Comparison of ENCODE assay signal across 8 cellular contexts in the genomic region with DNA sequence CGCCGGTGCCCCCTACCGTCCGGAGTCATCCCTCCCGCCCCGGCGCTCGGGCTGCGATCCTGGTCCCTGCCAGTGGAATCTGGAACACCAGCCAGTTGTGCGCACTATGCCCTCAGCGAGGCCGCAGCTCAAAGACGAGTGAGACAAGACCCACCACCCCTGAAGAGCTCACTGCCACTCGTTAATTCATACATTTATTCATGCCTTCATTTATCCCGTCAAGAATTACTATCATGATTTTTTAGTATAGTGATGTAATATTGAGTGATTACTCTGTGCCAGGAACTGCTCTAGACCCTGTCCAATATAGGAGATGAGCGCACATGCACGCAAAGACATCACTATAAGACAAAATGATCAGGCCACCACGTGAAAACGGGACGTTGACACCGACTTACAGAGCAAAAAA. TPM values are rescaled to one million over a fixed set of nuclear protein-coding genes. Genes with fewer than 3 reads are reported as not detected.
DNase-seq lines count a peak whose midpoint lies in the region; TF ChIP-seq lines count a peak whose summit lies in the region.

No MANE protein-coding gene starts in this region.

- no peaks in the 10 kb centered on the region for H4K20me1 ChIP-seq in GM23248 (ENCODE audit: insufficient read depth)

- no peak overlapping the region for H3K27ac Mint-ChIP-seq in endodermal cell

- peak overlapping the region; percentile 91 for H3K4me3 ChIP-seq in GM23248
- peak overlapping the region; percentile 98 for H3K4me3 ChIP-seq in SJCRH30
- peak overlapping the region; percentile 95 for H3K4me3 ChIP-seq in endodermal cell (ENCODE audit: low read length)
- H3K4me3 ChIP-seq in mucosa of rectum (ENCODE audit: low read length in 2 of 2) = peak overlapping the region; percentile 74 to 91
- H3K4me3 ChIP-seq in urinary bladder (ENCODE audit: low read depth, low read length) = peak overlapping the region; percentile 75

- H3K27ac ChIP-seq in GM23248 (peak overlapping the region; percentile 92), SJCRH30 (peak overlapping the region; percentile 93), endodermal cell (ENCODE audit: low read depth, low read length) (no peak overlapping the region), mucosa of rectum (ENCODE audit: low read depth in 2 of 2, low read length in 2 of 2) (peak overlapping the region; percentile 96 to 98), urinary bladder (ENCODE audit: low read depth) (peak overlapping the region; percentile 98)

- in situ Hi-C loops in GM23248 (cut with MboI) = no loop called here

- H3K36me3 Mint-ChIP-seq in endodermal cell (ENCODE audit: low read depth) = peaks cover 3% of the 10 kb centered on the region

- H3K9me3 ChIP-seq in GM23248 (ENCODE audit: low read depth) (no peaks in the 10 kb centered on the region), SJCRH30 (replicated peaks) (no peaks in the 10 kb centered on the region), endodermal cell (ENCODE audit: control insufficient read depth, low read length) (no peaks in the 10 kb centered on the region), mucosa of rectum (ENCODE audit: control insufficient read depth in 2 of 2, low read length in 2 of 2) (no peaks in the 10 kb centered on the region)

- H2AFZ ChIP-seq in GM23248 = peak overlapping the region; percentile 97

- peaks cover 16% of the 10 kb centered on the region; the same call in 1 of the 2 replicates for H3F3A ChIP-seq in GM23248 (ENCODE audit: insufficient read depth)

- WGBS in GM23248 (ENCODE audit: low coverage in 1 of 2, low lambda C conversion rate in 2 of 2, missing lambda C conversion rate in 2 of 2), 2 experiments = 3 to 7% methylated on average over 18 to 20 of the region's 21 CpGs
- 24 to 50% methylated on average over 4 to 19 of the region's 21 CpGs for WGBS in endodermal cell (ENCODE audit: insufficient coverage in 1 of 2, insufficient read length in 1 of 2), 2 experiments
- 8% methylated on average over 21 of the region's 21 CpGs for WGBS in urinary bladder

- H3K9ac ChIP-seq in GM23248 (peak overlapping the region; percentile 95), endodermal cell (ENCODE audit: extremely low read depth, low read length, poor library complexity, severe bottlenecking) (peak overlapping the region; percentile 96), mucosa of rectum (ENCODE audit: low read depth in 1 of 2, low read length in 2 of 2) (peak overlapping the region in 1 of 2 donors; percentile 94)

- peaks cover 23% of the 10 kb centered on the region for H3K4me1 ChIP-seq in GM23248 (ENCODE audit: insufficient read depth)
- no peaks in the 10 kb centered on the region for H3K4me1 ChIP-seq in SJCRH30
- no peaks in the 10 kb centered on the region for H3K4me1 ChIP-seq in endodermal cell (ENCODE audit: control insufficient read depth, insufficient read depth, low read length)
- peaks cover 15 to 16% of the 10 kb centered on the region in 2 donors for H3K4me1 ChIP-seq in mucosa of rectum (ENCODE audit: control insufficient read depth in 2 of 2, insufficient read depth in 2 of 2, low read length in 2 of 2)
- H3K4me1 ChIP-seq in urinary bladder (ENCODE audit: insufficient read depth) = no peaks in the 10 kb centered on the region

- TF ChIP-seq CTCF in endodermal cell (conservative IDR thresholded peaks at IDR 0.05) = peak; percentile 91

- H3K9me2 ChIP-seq in GM23248 (ENCODE audit: insufficient read depth) = no peaks in the 10 kb centered on the region

- peak overlapping the region; percentile 86 for H3K4me2 ChIP-seq in GM23248 (ENCODE audit: unreplicated experiment)

- peaks cover 14% of the 10 kb centered on the region for H3K4me1 Mint-ChIP-seq in endodermal cell

- H3K36me3 ChIP-seq in GM23248 (ENCODE audit: low read depth) (no peaks in the 10 kb centered on the region), SJCRH30 (no peaks in the 10 kb centered on the region), endodermal cell (ENCODE audit: control insufficient read depth, insufficient read depth, low read length) (peaks cover 11% of the 10 kb centered on the region), mucosa of rectum (ENCODE audit: control insufficient read depth in 2 of 2, insufficient read depth in 2 of 2, low read length in 2 of 2) (no peaks in the 10 kb centered on the region), urinary bladder (ENCODE audit: insufficient read depth) (no peaks in the 10 kb centered on the region)

- peaks cover 35% of the 10 kb centered on the region for H3K79me2 ChIP-seq in GM23248 (ENCODE audit: insufficient read depth)

- H3K4me3 Mint-ChIP-seq in endodermal cell = peak overlapping the region; percentile 98

- H3K27me3 ChIP-seq in GM23248 (replicated peaks; ENCODE audit: insufficient read depth) = no peaks in the 10 kb centered on the region
- H3K27me3 ChIP-seq in SJCRH30 = no peaks in the 10 kb centered on the region
- H3K27me3 ChIP-seq in endodermal cell (ENCODE audit: control insufficient read depth, insufficient read depth, low read length, poor library complexity, severe bottlenecking) = peaks cover 37% of the 10 kb centered on the region
- no peaks in the 10 kb centered on the region for H3K27me3 ChIP-seq in mucosa of rectum (ENCODE audit: control insufficient read depth in 2 of 2, insufficient read depth in 2 of 2, low read length in 2 of 2)

- peaks cover 38% of the 10 kb centered on the region for H3K27me3 Mint-ChIP-seq in endodermal cell (ENCODE audit: insufficient read depth)

- DNase-seq in NCI-H1694 (lab: John Stamatoyannopoulos, UW) (peak; percentile 42), NCI-H1694 treated with DMSO at 0.1 percent for 48 hours (lab: John Stamatoyannopoulos, UW) (no peak), GM23248 (peak; percentile 96), SJCRH30 (no peak), endodermal cell (no peak), HT-29 (ENCODE audit: low spot score) (no peak)

- peaks cover 2% of the 10 kb centered on the region for H3K9me3 Mint-ChIP-seq in endodermal cell

RNA-seq across cellular contexts. Expression of a gene that starts 0.3 kb away (rescaled TPM):
- 37.5 and 64.9 TPM in 2 replicates for total RNA-seq in GM23248 (2014; rRNA removed; shearing (Covaris generic))
- polyA plus RNA-seq in GM23248 (2016; fragmentation: Nextera tagmentation; extraction: Ambion mirVana) = 114 and 116 TPM in 2 replicates
- total RNA-seq in SJCRH30 (2014; rRNA removed; shearing (Covaris generic)) = 46.9 and 47.1 TPM in 2 replicates
- 100 to 1,000 TPM in 1 of 2 donors, 10 to 100 TPM in 1; 90.7 to 133 TPM for total RNA-seq in endodermal cell
- polyA plus RNA-seq in endodermal cell (2013, experiment 1 of 2) = 103 TPM
- 106 TPM for polyA plus RNA-seq in endodermal cell (2013, experiment 2 of 2)
- 124 TPM for total RNA-seq in urinary bladder
- 69.9 TPM for polyA plus RNA-seq in urinary bladder
- 104 and 118 TPM in 2 replicates for total RNA-seq in HT-29 (2014; rRNA removed; shearing (Covaris generic))

Comparison
In these comparisons a context has a peak if more than half of its experiments do, and no peak if none do; other contexts are left out.
1. DNase-seq: peak in NCI-H1694 (single experiment) and GM23248 (single experiment); none in NCI-H1694 treated with DMSO at 0.1 percent for 48 hours (single experiment), SJCRH30 (0 of 2), endodermal cell (single experiment) and HT-29 (single experiment).
2. Peak in every context shown above with its lines, with median percentiles within 50 percentile points of each other: H3K4me3 ChIP-seq.